ENCODE assay signal across 25 cellular contexts in genomic region chr10:111739160-111739712, GRCh38.
"Had no signal": no experiment of that assay in that cellular context is flagged by ENCODE, and none has a peak within 500 bp of the region (broad histone marks: within the 10 kb centered on the region; RNA-seq: fewer than 3 reads in every experiment).

No MANE protein-coding gene starts in this region.

- H3K4me1 ChIP-seq: gastroesophageal sphincter, lower lobe of right lung, testis, transverse colon had no signal

- H3K27ac ChIP-seq: brain microvascular endothelial cell, coronary artery, dorsolateral prefrontal cortex, gastroesophageal sphincter, lower lobe of right lung, testis, transverse colon had no signal

- FAIRE-seq: astrocyte had no signal

- H3K36me3 ChIP-seq: brain microvascular endothelial cell, gastroesophageal sphincter, lower lobe of right lung, transverse colon had no signal

- H3K27me3 ChIP-seq: brain microvascular endothelial cell, gastroesophageal sphincter, testis, transverse colon had no signal

- DNase-seq: activated CD4-positive, alpha-beta memory T cell treated with anti-CD3 and anti-CD28 coated beads for 36 hours; activated CD4-positive, alpha-beta T cell treated with anti-CD3 and anti-CD28 coated beads for 4 hours; activated CD8-positive, alpha-beta memory T cell treated with anti-CD3 and anti-CD28 coated beads, Interleukin-2, amount 50 U/mL, for 4 hours; activated gamma-delta T cell; activated naive CD4-positive, alpha-beta T cell treated with anti-CD3 and anti-CD28 coated beads, Interleukin-2, amount 10 ng/mL, durations not matched to agents 7 days and 5 days; activated naive CD8-positive, alpha-beta T cell treated with anti-CD3 and anti-CD28 coated beads, Interleukin-2, amount 10 ng/mL, durations not matched to agents 7 days and 5 days; activated T-cell treated with anti-CD3 and anti-CD28 coated beads, Interleukin-2, amount 50 U/mL, for 1 hour; amniotic stem cell; brain microvascular endothelial cell; dorsolateral prefrontal cortex; effector memory CD4-positive, alpha-beta T cell; erythroblast; hippocampal formation; lower lobe of right lung; mesenchymal stem cell; posterior cingulate gyrus; right cardiac atrium; stimulated activated CD4-positive, alpha-beta T cell treated with anti-CD3 and anti-CD28 coated beads, Interleukin-4, amount 100 ng/mL, for 1 hour; stimulated activated naive CD8-positive, alpha-beta T cell treated with anti-CD3 and anti-CD28 coated beads, Interleukin-15, Interleukin-2, amounts not matched to agents 100 U/mL and 50 U/mL, for 24 hours; T-helper 1 cell; testis; transverse colon had no signal

- H3K4me3 ChIP-seq: coronary artery, dorsolateral prefrontal cortex, gastroesophageal sphincter, lower lobe of right lung, testis, transverse colon had no signal

- H3K9me3 ChIP-seq: gastroesophageal sphincter, lower lobe of right lung, testis, transverse colon had no signal
